23 cellular contexts compared by ENCODE assay signal in genomic region chr1:174949645-174950044, GRCh38.
"Had no signal": no experiment of that assay in that cellular context is flagged by ENCODE, and none has a peak within 500 bp of the region (broad histone marks: within the 10 kb centered on the region; RNA-seq: fewer than 3 reads in every experiment).

No MANE protein-coding gene starts in this region.

- H3K27ac ChIP-seq: SJSA1, SK-N-MC had no signal

- H3K9me3 ChIP-seq: MG63, SJSA1 had no signal

- H3K4me3 ChIP-seq: MG63, SJSA1, SK-N-MC had no signal

- H3K4me1 ChIP-seq: SJSA1 had no signal

- H3K36me3 ChIP-seq: MG63, SJSA1 had no signal

- FAIRE-seq: RCC 7860 had no signal

- H3K27me3 ChIP-seq: MG63, SJSA1 had no signal

- DNase-seq: Karpas-422, KG1, MG63, NCI-H1092, NCI-H1105 treated with DMSO at 0.1 percent for 48 hours, NCI-H1417 treated with DMSO at 0.1 percent for 48 hours, NCI-H146, NCI-H1694 treated with DMSO at 0.1 percent for 48 hours, NCI-H1930, NCI-H2081, NCI-H2171, NCI-H226, NCI-H446, NCI-H510A, NCI-H524 treated with DMSO at 0.1 percent for 48 hours, NCI-H69, NCI-H774, Right ventricle myocardium superior, RPMI8226, SIG-M5 had no signal
